18 cellular contexts compared by ENCODE assay signal in genomic region chr11:62420882-62421281, GRCh38. TPM values are rescaled to one million over a fixed set of nuclear protein-coding genes. Genes with fewer than 3 reads are reported as not detected.
DNase-seq lines count a peak whose midpoint lies in the region; ATAC-seq, FAIRE-seq and TF ChIP-seq lines count a peak whose summit lies in the region.
"Had no signal": no experiment of that assay in that cellular context is flagged by ENCODE, and none has a peak within 500 bp of the region (broad histone marks: within the 10 kb centered on the region; RNA-seq: fewer than 3 reads in every experiment).

No MANE protein-coding gene starts in this region.

- intact Hi-C loops in HepG2 (cut with micrococcal nuclease; ENCODE audit: unreplicated experiment) (no loop called here), right lobe of liver (cut with DNase I) (loop anchor here (5.0 kb wide), 2 partner anchors 121 to 136 kb away; no protein-coding TSS in a partner anchor), transverse colon (cut with DNase I; ENCODE audit: low total_unique reads) (no loop called here)
- intact Hi-C loops in activated CD4-positive, alpha-beta T cell treated with anti-CD3 and anti-CD28 coated beads for 36 hours (cut with DNase I, micrococcal nuclease) = loop anchor here (10.0 kb wide), 2 partner anchors 274 to 464 kb away; partner anchors contain the start of gene SLC3A2 (in 1 of the 2)

- no peaks in the 10 kb centered on the region for H4K20me1 ChIP-seq in HepG2 (ENCODE audit: insufficient read depth, low read length)
- no peaks in the 10 kb centered on the region for H4K20me1 ChIP-seq in Karpas-422 (ENCODE audit: insufficient read depth, low read depth, low read length)
- H4K20me1 ChIP-seq: BLaER1 had no signal

- no TSS peak for BruUV-seq in HepG2 (replicated peaks; lab: Mats Ljungman, UMichigan)

- H2AFZ ChIP-seq in HepG2 (ENCODE audit: low read length) = no peak overlapping the region
- H2AFZ ChIP-seq in Karpas-422 (ENCODE audit: low read length) = no peak overlapping the region

- TF ChIP-seq RAD21 in HepG2 (CRISPR knock-in tag; IDR thresholded peaks at IDR 0.05) = no peak

- H3K9ac ChIP-seq in HepG2 (ENCODE audit: insufficient read depth, low read depth, low read length) (no peak overlapping the region), Karpas-422 (ENCODE audit: low read length) (no peak overlapping the region)
- H3K9ac ChIP-seq: BLaER1 had no signal

- H3K27me3 ChIP-seq in HepG2 (ENCODE audit: control insufficient read depth in 1 of 2, insufficient read depth in 2 of 2, low read length in 2 of 2) (peaks cover 0 to 17% of the 10 kb centered on the region in 2 experiments; a peak in 2 of 5 replicates), right lobe of liver (no peaks in the 10 kb centered on the region), transverse colon (no peaks in the 10 kb centered on the region), Karpas-422 (ENCODE audit: low read length) (no peaks in the 10 kb centered on the region)
- H3K27me3 ChIP-seq: BLaER1 had no signal

- H3K9me3 Mint-ChIP-seq in nephron = no peaks in the 10 kb centered on the region
- H3K9me3 Mint-ChIP-seq in activated CD4-positive, alpha-beta T cell treated with anti-CD3 and anti-CD28 coated beads for 36 hours (ENCODE audit: low read depth) = no peaks in the 10 kb centered on the region
- H3K9me3 Mint-ChIP-seq: CD8-positive, alpha-beta memory T cell; HFFc6 had no signal

- CTCF ChIA-PET in HepG2 (lab: Yijun Ruan, JAX; ENCODE audit: low intra/inter-chr PET ratio, low total read pairs) = no interaction called here
- CTCF ChIA-PET in activated CD4-positive, alpha-beta T cell treated with anti-CD3 and anti-CD28 coated beads for 36 hours (lab: Charles Lee) = interaction anchor here (0.7 to 1.3 kb wide), 4 partner anchors 13 to 131 kb away, joined by 3 to 5 read pairs (median 4); no protein-coding TSS in a partner anchor

- peaks cover 55% of the 10 kb centered on the region for H3K4me1 Mint-ChIP-seq in nephron
- no peaks in the 10 kb centered on the region for H3K4me1 Mint-ChIP-seq in activated CD4-positive, alpha-beta T cell treated with anti-CD3 and anti-CD28 coated beads for 36 hours

- POLR2A ChIA-PET in HepG2 (lab: Yijun Ruan, JAX) = no interaction called here
- POLR2A ChIA-PET in activated CD4-positive, alpha-beta T cell treated with anti-CD3 and anti-CD28 coated beads for 36 hours (lab: Charles Lee) = no interaction called here

- no peak for FAIRE-seq in HepG2 (lab: Jason Lieb, UNC)
- FAIRE-seq: GM19239, HTR-8/SVneo had no signal

- H3K4me1 ChIP-seq in HepG2 (ENCODE audit: insufficient read depth, low read length) (peaks cover 45% of the 10 kb centered on the region), right lobe of liver (peaks cover 0 to 10% (median 5%) of the 10 kb centered on the region in 4 donors), transverse colon (peaks cover 14 to 46% (median 19%) of the 10 kb centered on the region in 4 donors), Karpas-422 (ENCODE audit: low read length) (no peaks in the 10 kb centered on the region)
- H3K4me1 ChIP-seq: BLaER1 had no signal

- H3K27me3 Mint-ChIP-seq in nephron (ENCODE audit: low read depth) = peaks cover 14% of the 10 kb centered on the region
- no peaks in the 10 kb centered on the region for H3K27me3 Mint-ChIP-seq in activated CD4-positive, alpha-beta T cell treated with anti-CD3 and anti-CD28 coated beads for 36 hours
- H3K27me3 Mint-ChIP-seq: CD8-positive, alpha-beta memory T cell had no signal

- no peak for ATAC-seq in HepG2
- ATAC-seq in right lobe of liver = no peak
- ATAC-seq in GM21825 (IDR thresholded peaks at IDR 0.05; ENCODE audit: unreplicated experiment) = no peak
- no peak for ATAC-seq in activated CD4-positive, alpha-beta T cell treated with anti-CD3 and anti-CD28 coated beads for 36 hours

- no peak overlapping the region for H3K4me2 ChIP-seq in HepG2 (ENCODE audit: low read depth, low read length)
- H3K4me2 ChIP-seq in Karpas-422 (ENCODE audit: low read depth, low read length, poor library complexity, severe bottlenecking) = no peak overlapping the region
- H3K4me2 ChIP-seq: BLaER1 had no signal

- H3K79me2 ChIP-seq in HepG2 (ENCODE audit: insufficient read depth, low read length) (no peaks in the 10 kb centered on the region), Karpas-422 (ENCODE audit: low read length) (no peaks in the 10 kb centered on the region)

- in situ Hi-C loops in HepG2 (cut with HindIII; ENCODE audit: extremely low pct_ligation_motif_present, low pct_unique_long_range_greater_than_20kb) = loop anchor here (5.0 kb wide), 1 partner anchor 131 kb away; no protein-coding TSS in a partner anchor
- in situ Hi-C loops in transverse colon (cut with MboI; ENCODE audit: low pct_ligation_motif_present in 1 of 4, low pct_unique_long_range_greater_than_20kb in 1 of 4, low sequenced_read_pairs in 3 of 4) = loop anchor here (10.0 to 25.0 kb wide), 4 partner anchors 124 to 266 kb away; partner anchors contain the start of genes AHNAK (in 1 of the 4), LRRN4CL (in 1 of the 4) and UBXN1 (in 1 of the 4)

- TF ChIP-seq CTCF in HepG2 (CRISPR knock-in tag; IDR thresholded peaks at IDR 0.05) = no peak
- TF ChIP-seq CTCF in right lobe of liver (IDR thresholded peaks at IDR 0.05) = no peak
- no peak for TF ChIP-seq CTCF in nephron (IDR thresholded peaks at IDR 0.05; ENCODE audit: unreplicated experiment in 3 of 3)
- TF ChIP-seq CTCF in transverse colon (IDR thresholded peaks at IDR 0.05) = no peak

- H3K27ac Mint-ChIP-seq in nephron = peak overlapping the region; percentile 46 to 98 (median 89)
- no peak overlapping the region for H3K27ac Mint-ChIP-seq in activated CD4-positive, alpha-beta T cell treated with anti-CD3 and anti-CD28 coated beads for 36 hours
- H3K27ac Mint-ChIP-seq: HFFc6 had no signal

- no peak for TF ChIP-seq EP300 in HepG2 (IDR thresholded peaks at IDR 0.05; ENCODE audit: low read depth in 2 of 2, low read length in 2 of 2)
- no peak for TF ChIP-seq EP300 in HepG2 (CRISPR knock-in tag; IDR thresholded peaks at IDR 0.05; ENCODE audit: borderline replicate concordance)
- no peak for TF ChIP-seq EP300 in transverse colon (IDR thresholded peaks at IDR 0.05; ENCODE audit: low read depth)

- H3K36me3 ChIP-seq in HepG2 (replicated peaks in 1 of 2; ENCODE audit: control insufficient read depth in 1 of 2, insufficient read depth in 2 of 2, low read length in 2 of 2) (no peaks in the 10 kb centered on the region), right lobe of liver (no peaks in the 10 kb centered on the region), transverse colon (no peaks in the 10 kb centered on the region), Karpas-422 (ENCODE audit: insufficient read depth, low read length) (no peaks in the 10 kb centered on the region)
- H3K36me3 ChIP-seq: BLaER1 had no signal

- H3K9me2 ChIP-seq in Karpas-422 (replicated peaks; ENCODE audit: insufficient read depth, low read length) = no peaks in the 10 kb centered on the region

- no peaks in the 10 kb centered on the region for H3K36me3 Mint-ChIP-seq in nephron (ENCODE audit: low read depth)
- H3K36me3 Mint-ChIP-seq in activated CD4-positive, alpha-beta T cell treated with anti-CD3 and anti-CD28 coated beads for 36 hours (ENCODE audit: low read depth) = no peaks in the 10 kb centered on the region
- H3K36me3 Mint-ChIP-seq: CD8-positive, alpha-beta memory T cell had no signal

- 84% methylated on average over 3 of the region's 3 CpGs for WGBS in HepG2 (ENCODE audit: low lambda C conversion rate)
- WGBS in right lobe of liver (ENCODE audit: insufficient coverage, low coverage, low lambda C conversion rate, missing lambda C conversion rate) = 89% methylated on average over 3 of the region's 3 CpGs
- WGBS in transverse colon (ENCODE audit: low coverage in 1 of 2), 2 donors = 94 to 95% methylated on average over 3 of the region's 3 CpGs

- DNase-seq in HepG2 (ENCODE audit: low spot score) = no peak
- no peak for DNase-seq in right lobe of liver
- no peak for DNase-seq in transverse colon
- DNase-seq in Karpas-422 = no peak
- no peak for DNase-seq in activated CD4-positive, alpha-beta T cell treated with anti-CD3 and anti-CD28 coated beads for 36 hours
- DNase-seq: 8988T; AML-193; CD8-positive, alpha-beta memory T cell; DMS53; GF-D8; HCEC 1CT; HFFc6 had no signal

- H3K4me3 ChIP-seq in HepG2 (replicated peaks in 1 of 3; ENCODE audit: insufficient read depth in 1 of 3, low read depth in 2 of 3, low read length in 3 of 3) = no peak overlapping the region
- H3K4me3 ChIP-seq in right lobe of liver = no peak overlapping the region
- no peak overlapping the region for H3K4me3 ChIP-seq in transverse colon
- H3K4me3 ChIP-seq in Karpas-422 (ENCODE audit: low read length) = no peak overlapping the region
- H3K4me3 ChIP-seq: BLaER1 had no signal

- H3K9me3 ChIP-seq in HepG2 (ENCODE audit: low read length) (no peaks in the 10 kb centered on the region), right lobe of liver (no peaks in the 10 kb centered on the region), transverse colon (no peaks in the 10 kb centered on the region), Karpas-422 (ENCODE audit: low read length) (no peaks in the 10 kb centered on the region)
- H3K9me3 ChIP-seq: BLaER1 had no signal

- H3K27ac ChIP-seq in HepG2 (ENCODE audit: extremely low read length, insufficient read depth, low read length) = no peak overlapping the region
- no peak overlapping the region for H3K27ac ChIP-seq in right lobe of liver
- peak overlapping the region; percentile 59 to 81 (median 72) for H3K27ac ChIP-seq in transverse colon
- no peak overlapping the region for H3K27ac ChIP-seq in Karpas-422 (ENCODE audit: low read length)
- H3K27ac ChIP-seq: BLaER1 had no signal

- H3K4me3 Mint-ChIP-seq in nephron = no peak overlapping the region
- H3K4me3 Mint-ChIP-seq in activated CD4-positive, alpha-beta T cell treated with anti-CD3 and anti-CD28 coated beads for 36 hours = no peak overlapping the region
- H3K4me3 Mint-ChIP-seq: CD8-positive, alpha-beta memory T cell; HFFc6 had no signal

- TF ChIP-seq POLR2A in HepG2 (IDR thresholded peaks at IDR 0.05; ENCODE audit: insufficient read depth in 1 of 2, low read depth in 2 of 2, low read length in 2 of 2) (no peak), right lobe of liver (IDR thresholded peaks at IDR 0.05) (no peak), transverse colon (IDR thresholded peaks at IDR 0.05) (no peak)

RNA-seq across cellular contexts. Expression of gene SCGB1A1, which starts 2.0 kb away (rescaled TPM):
- total RNA-seq in HepG2 (2016; rRNA removed; fragmentation: Illumina TruSeq; extraction: Trizol) = not detected in 2 replicates
- total RNA-seq in HepG2 (2016; cell fraction: cytosol; rRNA removed; fragmentation: Illumina TruSeq; extraction: Trizol; ENCODE audit: low read depth) = not detected in 2 replicates
- not detected in 2 replicates for total RNA-seq in HepG2 (2016; cell fraction: insoluble cytoplasmic fraction; rRNA removed; fragmentation: Illumina TruSeq; extraction: Trizol)
- total RNA-seq in HepG2 (2016; cell fraction: membrane; rRNA removed; fragmentation: Illumina TruSeq; extraction: Trizol) = not detected in 2 replicates
- total RNA-seq in HepG2 (2016; cell fraction: nucleus; rRNA removed; fragmentation: Illumina TruSeq; extraction: Trizol) = not detected in 2 replicates
- polyA plus RNA-seq in HepG2 (2011; rRNA removed) = not detected in 2 replicates
- not detected in 2 replicates for polyA plus RNA-seq in HepG2 (2011; cell fraction: cytosol; rRNA removed)
- not detected in 2 replicates for polyA plus RNA-seq in HepG2 (2011; cell fraction: nucleus; rRNA removed)
- not detected in 2 replicates for polyA plus RNA-seq in HepG2 (2012)
- not detected in 2 replicates for polyA plus RNA-seq in HepG2 (2016; cell fraction: cytosol; fragmentation: Illumina TruSeq; extraction: Trizol; ENCODE audit: low read depth)
- polyA plus RNA-seq in HepG2 (2016; cell fraction: insoluble cytoplasmic fraction; fragmentation: Illumina TruSeq; extraction: Trizol; ENCODE audit: low read depth) = not detected in 2 replicates
- polyA plus RNA-seq in HepG2 (2016; cell fraction: membrane; fragmentation: Illumina TruSeq; extraction: Trizol; ENCODE audit: low read depth) = not detected in 2 replicates
- polyA plus RNA-seq in HepG2 (2016; cell fraction: nucleus; fragmentation: Illumina TruSeq; extraction: Trizol; ENCODE audit: insufficient read depth, low read depth) = not detected in 2 replicates
- not detected in 2 replicates for polyA minus RNA-seq in HepG2 (2011; rRNA and poly(A)+ RNA removed; ENCODE audit: low replicate concordance)
- polyA minus RNA-seq in HepG2 (2011; cell fraction: cytosol; rRNA and poly(A)+ RNA removed) = not detected in 2 replicates
- polyA minus RNA-seq in HepG2 (2011; cell fraction: nucleus; rRNA and poly(A)+ RNA removed) = not detected in 2 replicates
- total RNA-seq in right lobe of liver = not detected
- not detected for total RNA-seq in transverse colon
- not detected in 2 replicates for total RNA-seq in Karpas-422 (2014; rRNA removed; shearing (Covaris generic); ENCODE audit: low replicate concordance)
- total RNA-seq in activated CD4-positive, alpha-beta T cell treated with anti-CD3 and anti-CD28 coated beads for 36 hours = not detected
- total RNA-seq: CD8-positive, alpha-beta memory T cell; H4; HFFc6 had no signal
- polyA plus RNA-seq: CD8-positive, alpha-beta memory T cell had no signal

Comparison
In these comparisons a context has a peak if more than half of its experiments do, and no peak if none do; other contexts are left out.
1. intact Hi-C loops: an anchor here in right lobe of liver (5.0 kb wide) and activated CD4-positive, alpha-beta T cell treated with anti-CD3 and anti-CD28 coated beads for 36 hours (10.0 kb wide); none called in HepG2 and transverse colon.
2. H3K27ac ChIP-seq: peak in transverse colon (4 of 4); none in HepG2 (single experiment), right lobe of liver (0 of 3) and Karpas-422 (single experiment).